In genomic region chr13:27132538-27132937, GRCh38 we compare ENCODE assay signal across 10 cellular contexts. TPM values are rescaled to one million over a fixed set of nuclear protein-coding genes. Genes with fewer than 3 reads are reported as not detected.
DNase-seq lines count a peak whose midpoint lies in the region; ATAC-seq and TF ChIP-seq lines count a peak whose summit lies in the region.
"Had no signal": no experiment of that assay in that cellular context is flagged by ENCODE, and none has a peak within 500 bp of the region (broad histone marks: within the 10 kb centered on the region; RNA-seq: fewer than 3 reads in every experiment).

No MANE protein-coding gene starts in this region.

- CTCF ChIA-PET in CD8-positive, alpha-beta memory T cell (lab: Charles Lee): no interaction called here
- CTCF ChIA-PET in activated naive CD4-positive, alpha-beta T cell treated with anti-CD3 and anti-CD28 coated beads, Interleukin-2, amount 10 ng/mL, durations not matched to agents 7 days and 5 days (lab: Charles Lee): interaction anchor here (1.0 kb wide), 1 partner anchor 147 kb away, joined by 3 read pairs; no protein-coding TSS in a partner anchor

- peaks cover 29% of the 10 kb centered on the region for H3K4me1 ChIP-seq in CD8-positive, alpha-beta memory T cell (ENCODE audit: insufficient read depth, low read length)

- H3K4me3 Mint-ChIP-seq in CD8-positive, alpha-beta memory T cell: peak overlapping the region in 6 of 7 donors; percentile 1 to 59 (median 37)
- H3K4me3 Mint-ChIP-seq in activated naive CD4-positive, alpha-beta T cell treated with anti-CD3 and anti-CD28 coated beads, Interleukin-2, amount 10 ng/mL, durations not matched to agents 7 days and 5 days: no peak overlapping the region
- H3K4me3 Mint-ChIP-seq in HFFc6: no peak overlapping the region

- no peaks in the 10 kb centered on the region for H3K36me3 ChIP-seq in CD8-positive, alpha-beta memory T cell (ENCODE audit: insufficient read depth, low read length)
- H3K36me3 ChIP-seq: heart left ventricle had no signal

- H3K27ac ChIP-seq in CD8-positive, alpha-beta memory T cell (ENCODE audit: low read depth, low read length): no peak overlapping the region
- H3K27ac ChIP-seq: C4-2B had no signal

- H3K36me3 Mint-ChIP-seq in CD8-positive, alpha-beta memory T cell: peaks cover 0 to 6% (median 2%) of the 10 kb centered on the region in 3 donors
- H3K36me3 Mint-ChIP-seq in activated naive CD4-positive, alpha-beta T cell treated with anti-CD3 and anti-CD28 coated beads, Interleukin-2, amount 10 ng/mL, durations not matched to agents 7 days and 5 days: peaks cover 10% of the 10 kb centered on the region
- H3K36me3 Mint-ChIP-seq in HFFc6 (ENCODE audit: low read depth): peaks cover 32% of the 10 kb centered on the region

- H3K4me3 ChIP-seq in CD8-positive, alpha-beta memory T cell (ENCODE audit: low read length): no peak overlapping the region
- H3K4me3 ChIP-seq: heart left ventricle had no signal

- H3K4me1 Mint-ChIP-seq in CD8-positive, alpha-beta memory T cell: peaks cover 57 to 94% (median 79%) of the 10 kb centered on the region in 3 donors
- peaks cover 40% of the 10 kb centered on the region for H3K4me1 Mint-ChIP-seq in activated naive CD4-positive, alpha-beta T cell treated with anti-CD3 and anti-CD28 coated beads, Interleukin-2, amount 10 ng/mL, durations not matched to agents 7 days and 5 days
- peaks cover 56% of the 10 kb centered on the region for H3K4me1 Mint-ChIP-seq in HFFc6 (ENCODE audit: low read depth)

- H3K9me3 Mint-ChIP-seq in CD8-positive, alpha-beta memory T cell: peaks cover 0 to 2% (median 0%) of the 10 kb centered on the region in 5 donors
- H3K9me3 Mint-ChIP-seq in activated naive CD4-positive, alpha-beta T cell treated with anti-CD3 and anti-CD28 coated beads, Interleukin-2, amount 10 ng/mL, durations not matched to agents 7 days and 5 days: peaks cover 15% of the 10 kb centered on the region
- peaks cover 16% of the 10 kb centered on the region for H3K9me3 Mint-ChIP-seq in HFFc6

- no peaks in the 10 kb centered on the region for H3K9me3 ChIP-seq in CD8-positive, alpha-beta memory T cell (ENCODE audit: low read length)

- POLR2A ChIA-PET in CD8-positive, alpha-beta memory T cell (lab: Charles Lee): interaction anchor here (1.4 kb wide), 1 partner anchor 38 kb away, joined by 3 read pairs; no protein-coding TSS in a partner anchor

- DNase-seq in CD8-positive, alpha-beta memory T cell: no peak
- no peak for DNase-seq in activated naive CD4-positive, alpha-beta T cell treated with anti-CD3 and anti-CD28 coated beads, Interleukin-2, amount 10 ng/mL, durations not matched to agents 7 days and 5 days
- no peak for DNase-seq in GM19238 (ENCODE audit: insufficient read length, low spot score)
- no peak for DNase-seq in HFFc6
- DNase-seq in NOMO-1 treated with DMSO at 0.1 percent for 48 hours (lab: John Stamatoyannopoulos, UW; ENCODE audit: unreplicated experiment): no peak
- DNase-seq: heart left ventricle had no signal

- H3K27me3 ChIP-seq in CD8-positive, alpha-beta memory T cell (ENCODE audit: insufficient read depth, low read length, poor library complexity, severe bottlenecking): no peaks in the 10 kb centered on the region
- H3K27me3 ChIP-seq: heart left ventricle had no signal

- peak overlapping the region; percentile 73 to 92 (median 88) for H3K27ac Mint-ChIP-seq in CD8-positive, alpha-beta memory T cell
- H3K27ac Mint-ChIP-seq in activated naive CD4-positive, alpha-beta T cell treated with anti-CD3 and anti-CD28 coated beads, Interleukin-2, amount 10 ng/mL, durations not matched to agents 7 days and 5 days: peak overlapping the region; percentile 43
- H3K27ac Mint-ChIP-seq in HFFc6: no peak overlapping the region; the same call in 1 of the 2 replicates

- TF ChIP-seq CTCF in HFFc6 (IDR thresholded peaks at IDR 0.05): no peak

- ATAC-seq in GM18909 (IDR thresholded peaks at IDR 0.05; ENCODE audit: poor library complexity, unreplicated experiment) (peak; percentile 40), HG03045 (IDR thresholded peaks at IDR 0.05; ENCODE audit: unreplicated experiment) (peak; percentile 49), HG03095 (IDR thresholded peaks at IDR 0.05; ENCODE audit: unreplicated experiment) (no peak)
- ATAC-seq: heart left ventricle had no signal

- no peaks in the 10 kb centered on the region for H3K27me3 Mint-ChIP-seq in CD8-positive, alpha-beta memory T cell
- H3K27me3 Mint-ChIP-seq in activated naive CD4-positive, alpha-beta T cell treated with anti-CD3 and anti-CD28 coated beads, Interleukin-2, amount 10 ng/mL, durations not matched to agents 7 days and 5 days: no peaks in the 10 kb centered on the region
- H3K27me3 Mint-ChIP-seq in HFFc6 (ENCODE audit: insufficient read depth): no peaks in the 10 kb centered on the region

RNA-seq across cellular contexts. Expression of gene USP12, which starts 39.1 kb away (rescaled TPM):
- 10 to 100 TPM; 72.1 to 73.2 TPM for total RNA-seq in CD8-positive, alpha-beta memory T cell
- polyA plus RNA-seq in CD8-positive, alpha-beta memory T cell: 14.5 TPM
- 10 to 100 TPM; 20.0 to 25.2 (median 22.7) TPM for total RNA-seq in HFFc6 (2021; fragmentation: NEBNext Ultra II Directional; extraction: Animal tissue kit (Norgen Biotek cat#: 25700))

Comparison
In these comparisons a context has a peak if more than half of its experiments do, and no peak if none do; other contexts are left out.
1. H3K4me3 Mint-ChIP-seq: peak in CD8-positive, alpha-beta memory T cell (6 of 7); none in activated naive CD4-positive, alpha-beta T cell treated with anti-CD3 and anti-CD28 coated beads, Interleukin-2, amount 10 ng/mL, durations not matched to agents 7 days and 5 days (single experiment) and HFFc6 (single experiment).